In the genomic region with DNA sequence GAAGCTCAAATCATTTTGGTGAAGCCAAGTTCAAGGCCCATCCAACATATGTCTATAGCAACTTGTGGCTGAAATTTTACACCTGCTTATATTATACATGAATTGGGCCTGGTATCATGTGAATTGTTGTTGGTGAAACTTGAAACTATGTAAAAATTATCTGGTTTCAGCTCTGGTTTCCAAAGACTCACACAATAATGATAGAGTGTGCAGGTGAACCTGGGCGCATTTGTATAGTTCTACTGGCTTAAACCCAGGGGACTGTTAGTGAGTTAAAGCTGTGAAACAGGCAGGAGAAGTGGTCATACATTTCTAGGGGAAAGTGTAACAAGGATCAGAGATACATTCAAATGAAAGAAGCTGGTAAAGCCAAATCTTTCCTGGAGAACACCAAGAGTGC, we compare ENCODE assay signal across 23 cellular contexts.
"Had no signal": no experiment of that assay in that cellular context is flagged by ENCODE, and none has a peak within 500 bp of the region (broad histone marks: within the 10 kb centered on the region; RNA-seq: fewer than 3 reads in every experiment).

No MANE protein-coding gene starts in this region.

- H3K27ac ChIP-seq: coronary artery had no signal

- H3K4me3 ChIP-seq: coronary artery had no signal

- ATAC-seq: activated CD8-positive, alpha-beta memory T cell treated with anti-CD3 and anti-CD28 coated beads, Interleukin-2, amount 10 ng/mL, durations not matched to agents 7 days and 5 days; T-helper 17 cell had no signal

- DNase-seq: activated B cell treated with CpG ODN at 0.5 μM for 24 hours; activated CD4-positive, alpha-beta T cell treated with anti-CD3 and anti-CD28 coated beads for 1 hour; activated CD4-positive, alpha-beta T cell treated with anti-CD3 and anti-CD28 coated beads, Interleukin-2, amount 10 ng/mL, durations not matched to agents 24 days and 14 days; activated CD4-positive, alpha-beta T cell treated with anti-CD3 and anti-CD28 coated beads, Interleukin-2, amount 50 U/mL, for 48 hours; activated CD8-positive, alpha-beta memory T cell treated with anti-CD3 and anti-CD28 coated beads, Interleukin-2, amount 10 ng/mL, durations not matched to agents 7 days and 5 days; activated effector memory CD4-positive, alpha-beta T cell treated with Interleukin-2 at 50 U/mL for 16 hours; activated naive CD4-positive, alpha-beta T cell; activated T-cell treated with anti-CD3 and anti-CD28 coated beads, Interleukin-2, amount 50 U/mL, for 24 hours; aorta; central memory CD4-positive, alpha-beta T cell; KG1; MV-4-11; NCI-H1092 treated with DMSO at 0.1 percent for 48 hours; NCI-H1436; NCI-H1694 treated with DMSO at 0.1 percent for 48 hours; NCI-H2029 treated with DMSO at 0.1 percent for 48 hours; NCI-H446; NCI-H524; NCI-H774; SHP77; T-helper 17 cell; T-helper 9 cell had no signal
